ENCODE assay signal across 9 cellular contexts in the genomic region with DNA sequence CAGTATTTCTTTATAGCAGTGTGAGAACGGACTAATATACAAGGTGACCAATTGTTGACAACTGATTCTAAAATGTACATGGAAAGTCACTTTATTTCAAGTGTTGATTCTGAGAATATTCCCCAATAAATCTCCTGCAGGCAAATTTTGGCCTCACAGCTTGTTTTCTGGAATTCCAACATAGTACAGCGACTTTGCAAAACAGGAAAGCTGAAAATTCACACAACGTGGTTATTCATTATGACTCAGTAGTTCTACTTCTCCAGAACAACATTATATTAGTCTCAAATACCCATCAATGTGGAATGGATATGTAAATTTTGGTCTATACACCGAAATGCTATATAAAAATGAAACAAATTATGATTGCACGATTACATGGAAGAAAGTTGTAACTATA. TPM values are rescaled to one million over a fixed set of nuclear protein-coding genes. Genes with fewer than 3 reads are reported as not detected.
"Had no signal": no experiment of that assay in that cellular context is flagged by ENCODE, and none has a peak within 500 bp of the region (broad histone marks: within the 10 kb centered on the region; RNA-seq: fewer than 3 reads in every experiment).

No MANE protein-coding gene starts in this region.

- DNase-seq: GM23248, GOT3, H7, H9, HCEC 1CT, HFFc6 had no signal

RNA-seq across cellular contexts. Expression of a gene that starts 22.5 kb away (rescaled TPM):
- total RNA-seq: GM23248, GM23338, H1, H4, H7, H9, HFFc6 had no signal
